In genomic region chr1:54962612-54963395, GRCh38 we compare ENCODE assay signal across 36 cellular contexts. TPM values are rescaled to one million over a fixed set of nuclear protein-coding genes. Genes with fewer than 3 reads are reported as not detected.
"Had no signal": no experiment of that assay in that cellular context is flagged by ENCODE, and none has a peak within 500 bp of the region (broad histone marks: within the 10 kb centered on the region; RNA-seq: fewer than 3 reads in every experiment).

No MANE protein-coding gene starts in this region.

- H3K4me3 Mint-ChIP-seq: activated CD4-positive, alpha-beta T cell treated with anti-CD3 and anti-CD28 coated beads for 36 hours; activated CD8-positive, alpha-beta T cell treated with anti-CD3 and anti-CD28 coated beads, Interleukin-2, amount 10 ng/mL, durations not matched to agents 7 days and 5 days; activated naive CD4-positive, alpha-beta T cell treated with anti-CD3 and anti-CD28 coated beads for 36 hours; activated naive CD8-positive, alpha-beta T cell treated with anti-CD3 and anti-CD28 coated beads, Interleukin-2, amount 10 ng/mL, durations not matched to agents 7 days and 5 days; brain; effector memory CD8-positive, alpha-beta T cell; natural killer cell; neural progenitor cell; T-helper 2 cell treated with Interferon-gamma antibody and Interleukin-4, amounts not matched to agents 5 μg/mL and 100 μg/mL, for 36 hours had no signal

- H3K27me3 ChIP-seq: ascending aorta, cardiac muscle cell, colonic mucosa, neural progenitor cell, right atrium auricular region, transverse colon had no signal

- H3K36me3 Mint-ChIP-seq: brain, natural killer cell, neural progenitor cell had no signal

- H3K36me3 ChIP-seq: ascending aorta, cardiac muscle cell, colonic mucosa, gastroesophageal sphincter, left ventricle myocardium inferior, neural progenitor cell, right atrium auricular region, transverse colon had no signal

- H3K9me3 ChIP-seq: colonic mucosa, right atrium auricular region had no signal

- H3K27ac Mint-ChIP-seq: activated CD4-positive, alpha-beta T cell treated with anti-CD3 and anti-CD28 coated beads for 36 hours; activated CD8-positive, alpha-beta T cell treated with anti-CD3 and anti-CD28 coated beads, Interleukin-2, amount 10 ng/mL, durations not matched to agents 7 days and 5 days; activated naive CD4-positive, alpha-beta T cell treated with anti-CD3 and anti-CD28 coated beads for 36 hours; activated naive CD8-positive, alpha-beta T cell treated with anti-CD3 and anti-CD28 coated beads, Interleukin-2, amount 10 ng/mL, durations not matched to agents 7 days and 5 days; brain; effector memory CD8-positive, alpha-beta T cell; natural killer cell; neural progenitor cell; T-helper 2 cell treated with Interferon-gamma antibody and Interleukin-4, amounts not matched to agents 5 μg/mL and 100 μg/mL, for 36 hours had no signal

- H3K27ac ChIP-seq: ascending aorta, cardiac muscle cell, colonic mucosa, dorsolateral prefrontal cortex, gastroesophageal sphincter, left ventricle myocardium inferior, neural progenitor cell, right atrium auricular region, transverse colon had no signal

- H3K9ac ChIP-seq: neural progenitor cell had no signal

- ATAC-seq: activated CD4-positive, alpha-beta T cell treated with anti-CD3 and anti-CD28 coated beads for 36 hours; activated CD8-positive, alpha-beta T cell treated with anti-CD3 and anti-CD28 coated beads, Interleukin-2, amount 10 ng/mL, durations not matched to agents 7 days and 5 days; effector memory CD8-positive, alpha-beta T cell; gastroesophageal sphincter; natural killer cell had no signal

- H3K27me3 Mint-ChIP-seq: brain had no signal

- H3K4me3 ChIP-seq: ascending aorta, cardiac muscle cell, colonic mucosa, dorsolateral prefrontal cortex, gastroesophageal sphincter, left ventricle myocardium inferior, lung, neural progenitor cell, right atrium auricular region, transverse colon had no signal

- H3K9me3 Mint-ChIP-seq: effector memory CD8-positive, alpha-beta T cell had no signal

- H3K4me1 ChIP-seq: ascending aorta, colonic mucosa, gastroesophageal sphincter, neural progenitor cell, right atrium auricular region, transverse colon had no signal

- DNase-seq: activated CD4-positive, alpha-beta T cell treated with anti-CD3 and anti-CD28 coated beads for 36 hours; activated CD4-positive, CD25-positive, alpha-beta regulatory T cell; activated CD8-positive, alpha-beta T cell treated with anti-CD3 and anti-CD28 coated beads, Interleukin-2, amount 10 ng/mL, durations not matched to agents 7 days and 5 days; activated effector memory CD4-positive, alpha-beta T cell treated with anti-CD3 and anti-CD28 coated beads, Interleukin-2, amount 50 U/mL, for 16 hours; activated naive CD4-positive, alpha-beta T cell treated with anti-CD3 and anti-CD28 coated beads for 36 hours; activated naive CD8-positive, alpha-beta T cell treated with anti-CD3 and anti-CD28 coated beads, Interleukin-2, amount 10 ng/mL, durations not matched to agents 7 days and 5 days; cerebellar nuclear complex; colonic mucosa; dorsolateral prefrontal cortex; effector memory CD8-positive, alpha-beta T cell; hippocampal formation; islet precursor cell; left ventricle myocardium inferior; mesendoderm; natural killer cell; occipital lobe; stimulated activated CD4-positive, alpha-beta T cell treated with anti-CD3 and anti-CD28 coated beads, Interleukin-15, amount 100 ng/mL, for 24 hours; stimulated activated CD4-positive, alpha-beta T cell treated with anti-CD3 and anti-CD28 coated beads, Interleukin-2, amount 100 ng/mL, for 24 hours; stimulated activated naive CD4-positive, alpha-beta T cell treated with Interleukin-2 at 50 U/mL for 16 hours; transverse colon had no signal

RNA-seq across cellular contexts. Expression of gene TMEM61, which starts 17.6 kb away (rescaled TPM):
- total RNA-seq: activated CD4-positive, alpha-beta T cell treated with anti-CD3 and anti-CD28 coated beads for 36 hours; activated CD8-positive, alpha-beta T cell treated with anti-CD3 and anti-CD28 coated beads, Interleukin-2, amount 10 ng/mL, durations not matched to agents 7 days and 5 days; activated naive CD4-positive, alpha-beta T cell treated with anti-CD3 and anti-CD28 coated beads for 36 hours; activated naive CD8-positive, alpha-beta T cell treated with anti-CD3 and anti-CD28 coated beads, Interleukin-2, amount 10 ng/mL, durations not matched to agents 7 days and 5 days; ascending aorta; cardiac muscle cell; endothelial cell of umbilical vein; fibroblast of lung; fibroblast of villous mesenchyme; left ventricle myocardium inferior; mononuclear cell; natural killer cell; pulmonary artery endothelial cell; right atrium auricular region; temporal lobe; urinary bladder had no signal
- polyA plus RNA-seq: cardiac muscle cell, endothelial cell of umbilical vein, fibroblast of lung had no signal

RNA-seq across cellular contexts. Expression of gene BSND, which starts 35.9 kb away (rescaled TPM):
- total RNA-seq: activated CD4-positive, alpha-beta T cell treated with anti-CD3 and anti-CD28 coated beads for 36 hours; activated naive CD4-positive, alpha-beta T cell treated with anti-CD3 and anti-CD28 coated beads for 36 hours; activated naive CD8-positive, alpha-beta T cell treated with anti-CD3 and anti-CD28 coated beads, Interleukin-2, amount 10 ng/mL, durations not matched to agents 7 days and 5 days; ascending aorta; cardiac muscle cell; colonic mucosa; endothelial cell of umbilical vein; fibroblast of lung; fibroblast of villous mesenchyme; gastroesophageal sphincter; left ventricle myocardium inferior; lung; mononuclear cell; natural killer cell; occipital lobe; pulmonary artery endothelial cell; right atrium auricular region; temporal lobe; transverse colon; urinary bladder had no signal
- polyA plus RNA-seq: cardiac muscle cell, endothelial cell of umbilical vein, esophagus, fibroblast of lung, urinary bladder had no signal
